Comparison of ENCODE assay signal across 17 cellular contexts in the genomic region with DNA sequence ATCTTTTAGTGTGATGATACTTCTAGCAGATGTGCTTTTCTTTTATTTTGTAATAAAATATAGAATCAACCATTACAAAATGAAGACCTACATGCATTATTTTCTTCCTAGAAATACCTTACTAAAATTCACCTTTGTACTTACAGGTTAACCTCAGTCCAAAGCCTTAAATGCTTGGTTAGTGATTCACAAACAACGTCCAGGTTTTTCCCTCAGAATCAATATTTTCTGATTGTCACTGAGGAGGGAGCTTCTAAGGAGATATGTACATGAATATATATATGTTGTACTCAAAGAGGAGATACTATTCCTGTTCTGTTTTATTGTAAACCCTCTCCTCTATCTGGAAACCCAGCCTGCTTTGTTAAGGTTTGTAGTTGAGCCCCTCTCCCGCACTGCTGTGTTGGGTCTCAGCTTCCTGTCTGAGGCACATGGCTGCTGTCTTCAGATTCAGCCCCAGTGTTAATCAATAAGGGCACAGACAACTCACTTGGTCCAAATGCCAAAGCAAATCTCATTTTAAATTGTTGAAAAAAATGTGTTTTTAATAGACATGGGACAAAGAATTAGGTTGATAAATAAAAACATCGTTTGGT. TPM values are rescaled to one million over a fixed set of nuclear protein-coding genes. Genes with fewer than 3 reads are reported as not detected.
DNase-seq lines count a peak whose midpoint lies in the region; ATAC-seq, FAIRE-seq and TF ChIP-seq lines count a peak whose summit lies in the region.
"Had no signal": no experiment of that assay in that cellular context is flagged by ENCODE, and none has a peak within 500 bp of the region (broad histone marks: within the 10 kb centered on the region; RNA-seq: fewer than 3 reads in every experiment).

No MANE protein-coding gene starts in this region.

- TF ChIP-seq POLR2A in HepG2 (IDR thresholded peaks at IDR 0.05; ENCODE audit: insufficient read depth in 1 of 2, low read depth in 2 of 2, low read length in 2 of 2), result no peak
- TF ChIP-seq POLR2A in tibial nerve (IDR thresholded peaks at IDR 0.05), result no peak

- no peak overlapping the region for H3K56ac ChIP-seq in H9 (ENCODE audit: insufficient read length, low read depth, low read length)

- no peak overlapping the region for H4K91ac ChIP-seq in H9 (ENCODE audit: insufficient read length, low read depth, low read length)
- H4K91ac ChIP-seq in neuronal stem cell (ENCODE audit: low read depth, low read length, poor library complexity), result no peak overlapping the region

- DNase-seq in H9, result no peak
- DNase-seq in endodermal cell, result no peak
- DNase-seq in HepG2 (ENCODE audit: low spot score), result peak; percentile 31
- DNase-seq in neuronal stem cell (ENCODE audit: low spot score), result no peak
- no peak for DNase-seq in tibial nerve (ENCODE audit: low spot score in 2 of 2)
- no peak for DNase-seq in T1000 (lab: John Stamatoyannopoulos, UW)
- DNase-seq: CD8-positive, alpha-beta memory T cell; DND-41; HFFc6; NCI-H1105; NCI-H1694 treated with DMSO at 0.1 percent for 48 hours; NCI-H345; NCI-H526 treated with DMSO at 0.1 percent for 48 hours; SHP77 had no signal

- H4K20me1 ChIP-seq in H9 (ENCODE audit: control insufficient read depth, insufficient read depth, insufficient read length), result no peaks in the 10 kb centered on the region
- no peaks in the 10 kb centered on the region for H4K20me1 ChIP-seq in HepG2 (ENCODE audit: insufficient read depth, low read length)
- H4K20me1 ChIP-seq: BLaER1 treated with 17β-estradiol and CSF1 and Interleukin-3, amounts not matched to agents 10 nM and 100 nM had no signal

- H3K9me3 ChIP-seq in H9 (ENCODE audit: control insufficient read depth, low read depth, low read length), result no peaks in the 10 kb centered on the region
- H3K9me3 ChIP-seq in endodermal cell (ENCODE audit: control insufficient read depth, low read length), result no peaks in the 10 kb centered on the region
- no peaks in the 10 kb centered on the region for H3K9me3 ChIP-seq in HepG2 (ENCODE audit: low read length)
- H3K9me3 ChIP-seq in neuronal stem cell (replicated peaks in 1 of 2; ENCODE audit: control insufficient read depth in 2 of 2, insufficient read depth in 1 of 2, low read depth in 1 of 2, low read length in 2 of 2), result no peaks in the 10 kb centered on the region
- H3K9me3 ChIP-seq in tibial nerve, result no peaks in the 10 kb centered on the region
- H3K9me3 ChIP-seq: BLaER1 treated with 17β-estradiol and CSF1 and Interleukin-3, amounts not matched to agents 10 nM and 100 nM had no signal

- H3K4me1 ChIP-seq in H9 (ENCODE audit: insufficient read depth, low read length), result peaks cover 2% of the 10 kb centered on the region; the same call in 1 of the 2 replicates
- H3K4me1 ChIP-seq in endodermal cell (ENCODE audit: control insufficient read depth, insufficient read depth, low read length), result no peaks in the 10 kb centered on the region
- peaks cover 13% of the 10 kb centered on the region for H3K4me1 ChIP-seq in HepG2 (ENCODE audit: insufficient read depth, low read length)
- H3K4me1 ChIP-seq in neuronal stem cell (ENCODE audit: control insufficient read depth in 2 of 2, insufficient read depth in 1 of 2, low read depth in 1 of 2, low read length in 2 of 2), result peaks cover 1 to 6% of the 10 kb centered on the region in 2 donors
- no peaks in the 10 kb centered on the region for H3K4me1 ChIP-seq in tibial nerve
- H3K4me1 ChIP-seq: BLaER1 treated with 17β-estradiol and CSF1 and Interleukin-3, amounts not matched to agents 10 nM and 100 nM had no signal

- H3K4me1 Mint-ChIP-seq in H9, result peaks cover 35 to 36% of the 10 kb centered on the region in 2 experiments
- peaks cover 29% of the 10 kb centered on the region for H3K4me1 Mint-ChIP-seq in endodermal cell
- H3K4me1 Mint-ChIP-seq: CD8-positive, alpha-beta memory T cell had no signal

- H3K36me3 Mint-ChIP-seq in H9 (ENCODE audit: insufficient read depth in 1 of 3, low read depth in 3 of 3) (peaks cover 0 to 15% (median 0%) of the 10 kb centered on the region in 3 experiments; a peak in 2 of 7 replicates), endodermal cell (ENCODE audit: low read depth) (no peaks in the 10 kb centered on the region)
- H3K36me3 Mint-ChIP-seq: CD8-positive, alpha-beta memory T cell had no signal

- TF ChIP-seq CTCF in H9 (conservative IDR thresholded peaks at IDR 0.05) (no peak), endodermal cell (conservative IDR thresholded peaks at IDR 0.05) (no peak), HepG2 (CRISPR knock-in tag; IDR thresholded peaks at IDR 0.05) (no peak), tibial nerve (IDR thresholded peaks at IDR 0.05) (no peak)

- H4K5ac ChIP-seq in H9 (ENCODE audit: insufficient read length, low read depth, low read length), result no peak overlapping the region

- POLR2A ChIA-PET in HepG2 (lab: Yijun Ruan, JAX), result no interaction called here

- H2BK15ac ChIP-seq in H9 (ENCODE audit: low read depth, low read length), result no peak overlapping the region
- H2BK15ac ChIP-seq in neuronal stem cell (ENCODE audit: low read length), result no peak overlapping the region

- H3K4me2 ChIP-seq in H9 (ENCODE audit: insufficient read depth, insufficient read length, low read length) (no peak overlapping the region), HepG2 (ENCODE audit: low read depth, low read length) (peak overlapping the region; percentile 46; the same call in 1 of the 2 replicates), neuronal stem cell (ENCODE audit: insufficient read depth, low read length, poor library complexity, severe bottlenecking) (no peak overlapping the region)
- H3K4me2 ChIP-seq: BLaER1 treated with 17β-estradiol and CSF1 and Interleukin-3, amounts not matched to agents 10 nM and 100 nM had no signal

- no peaks in the 10 kb centered on the region for H3K36me3 ChIP-seq in endodermal cell (ENCODE audit: control insufficient read depth, insufficient read depth, low read length)
- no peaks in the 10 kb centered on the region for H3K36me3 ChIP-seq in HepG2 (replicated peaks in 1 of 2; ENCODE audit: control insufficient read depth in 1 of 2, insufficient read depth in 2 of 2, low read length in 2 of 2)
- H3K36me3 ChIP-seq in neuronal stem cell (replicated peaks in 1 of 2; ENCODE audit: control insufficient read depth in 2 of 2, insufficient read depth in 2 of 2, low read length in 2 of 2), result no peaks in the 10 kb centered on the region
- H3K36me3 ChIP-seq in tibial nerve, result no peaks in the 10 kb centered on the region
- H3K36me3 ChIP-seq: BLaER1 treated with 17β-estradiol and CSF1 and Interleukin-3, amounts not matched to agents 10 nM and 100 nM had no signal

- H3K23me2 ChIP-seq in H9 (ENCODE audit: insufficient read length, low read depth, low read length, poor library complexity, severe bottlenecking), result no peaks in the 10 kb centered on the region

- H2AK5ac ChIP-seq in H9 (ENCODE audit: insufficient read length, low read length) (no peak overlapping the region), neuronal stem cell (ENCODE audit: low read depth, low read length) (no peak overlapping the region)

- TF ChIP-seq EP300 in HepG2 (IDR thresholded peaks at IDR 0.05; ENCODE audit: low read depth in 2 of 2, low read length in 2 of 2), result peak in 1 of 2 experiments; percentile 27; a peak in 1 of 4 replicates
- TF ChIP-seq EP300 in HepG2 (CRISPR knock-in tag; IDR thresholded peaks at IDR 0.05; ENCODE audit: borderline replicate concordance), result no peak
- no peak for TF ChIP-seq EP300 in tibial nerve (IDR thresholded peaks at IDR 0.05)

- H2AFZ ChIP-seq in H9 (ENCODE audit: low read length), result no peak overlapping the region
- no peak overlapping the region for H2AFZ ChIP-seq in HepG2 (ENCODE audit: low read length)
- peak overlapping the region; percentile 60 for H2AFZ ChIP-seq in neuronal stem cell (ENCODE audit: low read length)

- H3K27ac ChIP-seq in H9 (ENCODE audit: insufficient read length, low read depth, low read length) (no peak overlapping the region), endodermal cell (ENCODE audit: low read depth, low read length) (no peak overlapping the region), HepG2 (ENCODE audit: extremely low read length, insufficient read depth, low read length) (peak overlapping the region; percentile 37), neuronal stem cell (replicated peaks; ENCODE audit: low read length) (no peak overlapping the region), tibial nerve (no peak overlapping the region)
- H3K27ac ChIP-seq: BLaER1 treated with 17β-estradiol and CSF1 and Interleukin-3, amounts not matched to agents 10 nM and 100 nM had no signal

- no peak overlapping the region for H3K4ac ChIP-seq in H9 (ENCODE audit: low read depth, low read length)
- H3K4ac ChIP-seq in neuronal stem cell (ENCODE audit: low read length), result no peak overlapping the region

- H3K79me2 ChIP-seq in H9 (ENCODE audit: insufficient read depth, low read length) (no peaks in the 10 kb centered on the region), HepG2 (ENCODE audit: insufficient read depth, low read length) (no peaks in the 10 kb centered on the region)

- H3K4me3 Mint-ChIP-seq in H9 (no peak overlapping the region), endodermal cell (no peak overlapping the region)
- H3K4me3 Mint-ChIP-seq: CD8-positive, alpha-beta memory T cell; HFFc6 had no signal

- H3K79me1 ChIP-seq in H9 (ENCODE audit: insufficient read depth, low read depth, low read length, poor library complexity, severe bottlenecking) (no peaks in the 10 kb centered on the region), neuronal stem cell (ENCODE audit: low read depth, low read length) (no peaks in the 10 kb centered on the region)

- WGBS in H9 (ENCODE audit: extremely low coverage, insufficient read length, low lambda C conversion rate), result 100% methylated on average over 1 of the region's 3 CpGs
- WGBS in endodermal cell (ENCODE audit: insufficient coverage in 1 of 2, insufficient read length in 1 of 2), 2 experiments, result 55 to 60% methylated on average over 1 to 3 of the region's 3 CpGs
- 20% methylated on average over 3 of the region's 3 CpGs for WGBS in HepG2 (ENCODE audit: low lambda C conversion rate)
- WGBS in neuronal stem cell (ENCODE audit: extremely low coverage in 2 of 2, insufficient read length in 2 of 2, insufficient replicate concordance in 1 of 2), 2 donors, result no CpG with 5 or more reads among the region's 3 CpGs
- 56 to 62% methylated on average over 3 of the region's 3 CpGs for WGBS in tibial nerve, 2 donors

- H4K8ac ChIP-seq in H9 (replicated peaks; ENCODE audit: insufficient read length, low read depth, low read length) (no peak overlapping the region), neuronal stem cell (ENCODE audit: low read depth, low read length) (no peak overlapping the region)

- H3K27me3 ChIP-seq in H9 (ENCODE audit: insufficient read depth, low read length) (no peaks in the 10 kb centered on the region), endodermal cell (ENCODE audit: control insufficient read depth, insufficient read depth, low read length, poor library complexity, severe bottlenecking) (no peaks in the 10 kb centered on the region), HepG2 (ENCODE audit: control insufficient read depth in 1 of 2, insufficient read depth in 2 of 2, low read length in 2 of 2) (no peaks in the 10 kb centered on the region; a peak in 1 of 5 replicates), neuronal stem cell (ENCODE audit: control insufficient read depth in 3 of 3, insufficient read depth in 3 of 3, low read depth in 1 of 3, low read length in 3 of 3) (no peaks in the 10 kb centered on the region), tibial nerve (no peaks in the 10 kb centered on the region)
- H3K27me3 ChIP-seq: BLaER1 treated with 17β-estradiol and CSF1 and Interleukin-3, amounts not matched to agents 10 nM and 100 nM had no signal

- peak overlapping the region; percentile 59 to 90 (median 90); a peak in 5 of 7 replicates for H3K27ac Mint-ChIP-seq in H9
- peak overlapping the region; percentile 53 for H3K27ac Mint-ChIP-seq in endodermal cell
- H3K27ac Mint-ChIP-seq: CD8-positive, alpha-beta memory T cell; HFFc6 had no signal

- H2BK120ac ChIP-seq in H9 (ENCODE audit: low read depth, low read length, poor library complexity, severe bottlenecking), result no peak overlapping the region
- H2BK120ac ChIP-seq in neuronal stem cell (ENCODE audit: low read depth, low read length), result no peak overlapping the region

- H2BK12ac ChIP-seq in H9 (ENCODE audit: insufficient read length, low read depth, low read length) (no peak overlapping the region), neuronal stem cell (ENCODE audit: low read length) (no peak overlapping the region)

- ATAC-seq in HepG2 (peak; percentile 93), GM18502 (IDR thresholded peaks at IDR 0.05; ENCODE audit: poor library complexity, unreplicated experiment) (no peak)

- intact Hi-C loops in HepG2 (cut with micrococcal nuclease; ENCODE audit: unreplicated experiment), result no loop called here

- no peak for FAIRE-seq in HepG2 (lab: Jason Lieb, UNC)

- no peak overlapping the region for H2BK5ac ChIP-seq in H9 (ENCODE audit: insufficient read length, low read length)
- no peak overlapping the region for H2BK5ac ChIP-seq in neuronal stem cell (ENCODE audit: low read length)

- H3K23ac ChIP-seq in H9 (ENCODE audit: insufficient read length, low read depth, low read length), result no peak overlapping the region
- H3K23ac ChIP-seq in neuronal stem cell (ENCODE audit: low read depth, low read length, poor library complexity), result no peak overlapping the region

- no peak overlapping the region for H3T11ph ChIP-seq in H9 (ENCODE audit: low read length)

- BruUV-seq in HepG2 (replicated peaks; lab: Mats Ljungman, UMichigan), result no TSS peak

- no peak overlapping the region for H3K14ac ChIP-seq in H9 (ENCODE audit: insufficient read depth, low read length)
- H3K14ac ChIP-seq in neuronal stem cell (ENCODE audit: low read length), result no peak overlapping the region

- H3K4me3 ChIP-seq in endodermal cell (ENCODE audit: low read length) (no peak overlapping the region), HepG2 (replicated peaks in 1 of 3; ENCODE audit: insufficient read depth in 1 of 3, low read depth in 2 of 3, low read length in 3 of 3) (no peak overlapping the region; a peak in 1 of 6 replicates), neuronal stem cell (ENCODE audit: low read length in 2 of 2) (no peak overlapping the region), tibial nerve (no peak overlapping the region)
- H3K4me3 ChIP-seq: BLaER1 treated with 17β-estradiol and CSF1 and Interleukin-3, amounts not matched to agents 10 nM and 100 nM had no signal

- H3K9me3 Mint-ChIP-seq in H9 (no peaks in the 10 kb centered on the region), endodermal cell (no peaks in the 10 kb centered on the region)
- H3K9me3 Mint-ChIP-seq: CD8-positive, alpha-beta memory T cell had no signal

- no peak overlapping the region for H3K18ac ChIP-seq in H9 (ENCODE audit: insufficient read length, low read depth, low read length)
- H3K18ac ChIP-seq in neuronal stem cell (ENCODE audit: low read length), result no peak overlapping the region

- in situ Hi-C loops in HepG2 (cut with HindIII; ENCODE audit: extremely low pct_ligation_motif_present, low pct_unique_long_range_greater_than_20kb), result no loop called here

- H2BK20ac ChIP-seq in H9 (ENCODE audit: low read depth, low read length, poor library complexity, severe bottlenecking), result no peak overlapping the region

- CTCF ChIA-PET in HepG2 (lab: Yijun Ruan, JAX; ENCODE audit: low intra/inter-chr PET ratio, low total read pairs), result interaction anchor here (0.7 kb wide), 1 partner anchor 9 kb away, joined by 3 read pairs; no protein-coding TSS in a partner anchor

- H3K27me3 Mint-ChIP-seq in H9 (ENCODE audit: low read depth) (no peaks in the 10 kb centered on the region), endodermal cell (ENCODE audit: insufficient read depth) (no peaks in the 10 kb centered on the region)
- H3K27me3 Mint-ChIP-seq: CD8-positive, alpha-beta memory T cell had no signal

- H3K9ac ChIP-seq in H9 (ENCODE audit: extremely low read depth, insufficient read length, low read length) (no peak overlapping the region), endodermal cell (ENCODE audit: extremely low read depth, low read length, poor library complexity, severe bottlenecking) (no peak overlapping the region), HepG2 (ENCODE audit: insufficient read depth, low read depth, low read length) (no peak overlapping the region), neuronal stem cell (ENCODE audit: low read depth, low read length, poor library complexity) (no peak overlapping the region)
- H3K9ac ChIP-seq: BLaER1 treated with 17β-estradiol and CSF1 and Interleukin-3, amounts not matched to agents 10 nM and 100 nM had no signal

- TF ChIP-seq RAD21 in HepG2 (CRISPR knock-in tag; IDR thresholded peaks at IDR 0.05), result no peak

RNA-seq across cellular contexts. Expression of a gene that starts 33.9 kb away (rescaled TPM):
- total RNA-seq in H9 (2021) (11.6 and 14.4 TPM in 2 replicates), endodermal cell (1 to 10 TPM in 1 of 2 donors, under 1 TPM in 1; 0.31 to 2.0 TPM), HepG2 (2016; rRNA removed; fragmentation: Illumina TruSeq; extraction: Trizol) (1.0 and 1.1 TPM in 2 replicates), tibial nerve (1 to 10 TPM in 1 of 4 donors, under 1 TPM in 1, not detected in 2; 0.42 to 2.8 TPM)
- 1.6 TPM for polyA plus RNA-seq in endodermal cell (2013, experiment 1 of 2)
- polyA plus RNA-seq in endodermal cell (2013, experiment 2 of 2), result 2.0 TPM
- total RNA-seq in HepG2 (2016; cell fraction: cytosol; rRNA removed; fragmentation: Illumina TruSeq; extraction: Trizol; ENCODE audit: low read depth), result 0.79 and 1.8 TPM in 2 replicates
- total RNA-seq in HepG2 (2016; cell fraction: insoluble cytoplasmic fraction; rRNA removed; fragmentation: Illumina TruSeq; extraction: Trizol), result 0.89 and 1.3 TPM in 2 replicates
- total RNA-seq in HepG2 (2016; cell fraction: membrane; rRNA removed; fragmentation: Illumina TruSeq; extraction: Trizol), result 0.55 and 0.90 TPM in 2 replicates
- 2.0 TPM in 2 replicates for total RNA-seq in HepG2 (2016; cell fraction: nucleus; rRNA removed; fragmentation: Illumina TruSeq; extraction: Trizol)
- polyA plus RNA-seq in HepG2 (2011; rRNA removed), result 1.2 and 1.6 TPM in 2 replicates
- polyA plus RNA-seq in HepG2 (2011; cell fraction: cytosol; rRNA removed), result 0.86 and 0.96 TPM in 2 replicates
- polyA plus RNA-seq in HepG2 (2011; cell fraction: nucleus; rRNA removed), result 2.2 and 3.3 TPM in 2 replicates
- polyA plus RNA-seq in HepG2 (2012), result 4.4 and 4.6 TPM in 2 replicates
- polyA plus RNA-seq in HepG2 (2016; cell fraction: cytosol; fragmentation: Illumina TruSeq; extraction: Trizol; ENCODE audit: low read depth), result 0.11 and 0.22 TPM in 2 replicates
- polyA plus RNA-seq in HepG2 (2016; cell fraction: insoluble cytoplasmic fraction; fragmentation: Illumina TruSeq; extraction: Trizol; ENCODE audit: low read depth), result 0.84 and 1.1 TPM in 2 replicates
- 0.43 and 0.50 TPM in 2 replicates for polyA plus RNA-seq in HepG2 (2016; cell fraction: membrane; fragmentation: Illumina TruSeq; extraction: Trizol; ENCODE audit: low read depth)
- 1.6 and 2.8 TPM in 2 replicates for polyA plus RNA-seq in HepG2 (2016; cell fraction: nucleus; fragmentation: Illumina TruSeq; extraction: Trizol; ENCODE audit: insufficient read depth, low read depth)
- polyA minus RNA-seq in HepG2 (2011; rRNA and poly(A)+ RNA removed; ENCODE audit: low replicate concordance), result 3.8 TPM in 1 of 2 replicates, not detected in the other
- polyA minus RNA-seq in HepG2 (2011; cell fraction: cytosol; rRNA and poly(A)+ RNA removed), result 2.2 and 2.8 TPM in 2 replicates
- 24.7 and 25.9 TPM in 2 replicates for polyA minus RNA-seq in HepG2 (2011; cell fraction: nucleus; rRNA and poly(A)+ RNA removed)
- polyA plus RNA-seq in neuronal stem cell (2013, experiment 1 of 2), result 1.2 TPM
- 1.4 TPM for polyA plus RNA-seq in neuronal stem cell (2013, experiment 2 of 2)
- total RNA-seq: CD8-positive, alpha-beta memory T cell; H4; HFFc6 had no signal
- polyA plus RNA-seq: CD8-positive, alpha-beta memory T cell had no signal
